27 cellular contexts compared by ENCODE assay signal in the genomic region with DNA sequence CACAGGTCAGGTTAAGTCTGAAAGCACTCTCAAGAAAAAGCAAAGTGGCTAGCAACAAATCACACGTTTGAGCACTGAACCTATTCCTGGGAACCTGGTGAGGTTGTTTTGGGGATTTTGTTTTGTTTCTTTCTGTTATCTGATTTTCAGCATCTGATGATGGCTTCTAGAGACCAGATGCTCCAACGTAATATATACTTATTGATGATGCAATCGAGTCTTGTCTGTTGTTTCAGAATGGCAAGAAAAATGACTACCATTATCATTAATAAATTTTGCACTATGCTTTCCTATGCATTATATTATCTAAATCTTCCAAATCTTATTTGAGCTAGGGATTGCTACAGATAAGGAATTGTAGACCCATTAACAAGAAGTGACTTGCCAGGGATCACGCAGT.
"Had no signal": no experiment of that assay in that cellular context is flagged by ENCODE, and none has a peak within 500 bp of the region (broad histone marks: within the 10 kb centered on the region; RNA-seq: fewer than 3 reads in every experiment).

No MANE protein-coding gene starts in this region.

- ATAC-seq: effector memory CD8-positive, alpha-beta T cell; esophagus mucosa; gastrocnemius medialis; heart right ventricle; left cardiac atrium; left lung; left ventricle myocardium superior; lower lobe of right lung; mucosa of descending colon had no signal

- H3K9me3 ChIP-seq: esophagus squamous epithelium, gastrocnemius medialis, left lung, lower lobe of right lung, mucosa of descending colon had no signal

- H3K4me1 ChIP-seq: esophagus squamous epithelium, gastrocnemius medialis, heart right ventricle, left lung, lower lobe of right lung had no signal

- FAIRE-seq: colon, endometrium, islet of Langerhans, keratinocyte had no signal

- H3K36me3 ChIP-seq: esophagus squamous epithelium, gastrocnemius medialis, heart right ventricle, left lung, lower lobe of right lung had no signal

- H3K27me3 ChIP-seq: esophagus squamous epithelium, gastrocnemius medialis, left lung had no signal

- H3K4me3 ChIP-seq: coronary artery, esophagus squamous epithelium, gastrocnemius medialis, heart right ventricle, left lung, lower lobe of right lung, mucosa of descending colon had no signal

- DNase-seq: dermis blood vessel endothelial cell; effector CD8-positive, alpha-beta T cell; effector memory CD8-positive, alpha-beta T cell; endodermal cell; erythroblast; esophagus squamous epithelium; foreskin fibroblast; foreskin melanocyte; gastrocnemius medialis; glutamatergic neuron; head of caudate nucleus; heart right ventricle; hippocampal formation; left cardiac atrium; left lung; left ventricle myocardium superior; lower lobe of right lung; mesenchymal stem cell; mucosa of descending colon; naive B cell had no signal

- H3K27ac ChIP-seq: coronary artery, epithelial cell of prostate, esophagus squamous epithelium, gastrocnemius medialis, heart right ventricle, left lung, lower lobe of right lung had no signal
